In genomic region chr3:46517782-46518181, GRCh38 we compare ENCODE assay signal across 35 cellular contexts. TPM values are rescaled to one million over a fixed set of nuclear protein-coding genes. Genes with fewer than 3 reads are reported as not detected.
"Had no signal": no experiment of that assay in that cellular context is flagged by ENCODE, and none has a peak within 500 bp of the region (broad histone marks: within the 10 kb centered on the region; RNA-seq: fewer than 3 reads in every experiment).

No MANE protein-coding gene starts in this region.

- H3K27me3 ChIP-seq: adrenal gland, body of pancreas, dorsolateral prefrontal cortex, heart right ventricle, ovary, vagina had no signal

- H3K36me3 ChIP-seq: adrenal gland, ovary, vagina had no signal

- H3K4me3 ChIP-seq: adrenal gland, body of pancreas, coronary artery, dorsolateral prefrontal cortex, heart right ventricle, mucosa of descending colon, ovary, vagina had no signal

- DNase-seq: activated CD4-positive, alpha-beta T cell treated with anti-CD3 and anti-CD28 coated beads for 36 hours; activated CD4-positive, alpha-beta T cell treated with anti-CD3 and anti-CD28 coated beads, Interleukin-2, amount 50 U/mL, for 48 hours; activated CD4-positive, CD25-positive, alpha-beta regulatory T cell; activated CD8-positive, alpha-beta memory T cell treated with anti-CD3 and anti-CD28 coated beads for 24 hours; activated effector memory CD4-positive, alpha-beta T cell treated with anti-CD3 and anti-CD28 coated beads, Interleukin-2, amount 50 U/mL, for 16 hours; activated naive CD4-positive, alpha-beta T cell treated with anti-CD3 and anti-CD28 coated beads for 36 hours; activated naive CD8-positive, alpha-beta T cell treated with anti-CD3 and anti-CD28 coated beads for 36 hours; activated T-cell treated with anti-CD3 and anti-CD28 coated beads, Interleukin-2, amount 50 U/mL, for 1 hour; adrenal gland; aorta; body of pancreas; dorsolateral prefrontal cortex; effector memory CD4-positive, alpha-beta T cell; foreskin fibroblast; heart right ventricle; mesenchymal stem cell; mucosa of descending colon; ovary; small intestine; stimulated activated CD4-positive, alpha-beta T cell treated with anti-CD3 and anti-CD28 coated beads, Interleukin-4, amount 100 ng/mL, for 24 hours; stimulated activated CD8-positive, alpha-beta memory T cell treated with anti-CD3 and anti-CD28 coated beads, Interleukin-4, amount 100 ng/mL, for 48 hours; stimulated activated naive CD8-positive, alpha-beta T cell treated with anti-CD3 and anti-CD28 coated beads, Interleukin-15, amount 100 ng/mL, for 72 hours; substantia nigra had no signal

- H3K4me1 ChIP-seq: adrenal gland, body of pancreas, heart right ventricle, vagina had no signal

- H3K27ac ChIP-seq: adrenal gland, body of pancreas, coronary artery, dorsolateral prefrontal cortex, heart right ventricle, ovary, vagina had no signal

- ATAC-seq: activated CD4-positive, alpha-beta T cell treated with anti-CD3 and anti-CD28 coated beads for 36 hours; body of pancreas; mucosa of descending colon; sciatic nerve; stimulated activated memory B cell treated with anti-CD40 and anti-IgM and Interleukin-4, amounts not matched to agents 10 μg/mL and 1 μg/mL and 100 μg/mL, for 72 hours; stimulated activated naive CD8-positive, alpha-beta T cell treated with anti-CD3 and anti-CD28 coated beads, Interleukin-15, amount 100 ng/mL, for 72 hours had no signal

- H3K9me3 ChIP-seq: adrenal gland, body of pancreas, heart right ventricle, mucosa of descending colon, ovary, vagina had no signal

RNA-seq across cellular contexts. Expression of gene RTP3, which starts 20.0 kb away (rescaled TPM):
- total RNA-seq: activated CD4-positive, alpha-beta T cell treated with anti-CD3 and anti-CD28 coated beads for 36 hours; activated naive CD4-positive, alpha-beta T cell treated with anti-CD3 and anti-CD28 coated beads for 36 hours; activated naive CD8-positive, alpha-beta T cell treated with anti-CD3 and anti-CD28 coated beads for 36 hours; activated T-helper 1 cell treated with anti-CD3 and anti-CD28 coated beads, Interleukin-12 subunit alpha, Interleukin-12 subunit beta, Interleukin-2, Interleukin-4 antibody, amounts not matched to agents 30 ng/mL and 10 ng/mL and 1 ng/mL, durations not matched to agents 14 hours and 24 hours and 36 hours; adrenal gland; aorta; body of pancreas; cardiac septum; cerebellum; dorsolateral prefrontal cortex; heart right ventricle; mucosa of descending colon; myocyte; ovary; progenitor cell of endocrine pancreas; renal cortical epithelial cell; sciatic nerve; T-helper 1 cell treated with Interleukin-12 subunit alpha and Interleukin-12 subunit beta and Interleukin-4 antibody, amounts not matched to agents 30 ng/mL and 1 ng/mL, for 36 hours; vagina had no signal
- polyA plus RNA-seq: adrenal gland, aorta, esophagus, heart right ventricle, ovary, small intestine had no signal

RNA-seq across cellular contexts. Expression of gene LRRC2, which starts 48.3 kb away (rescaled TPM):
- total RNA-seq: activated naive CD4-positive, alpha-beta T cell treated with anti-CD3 and anti-CD28 coated beads for 36 hours; activated naive CD8-positive, alpha-beta T cell treated with anti-CD3 and anti-CD28 coated beads for 36 hours; activated T-helper 1 cell treated with anti-CD3 and anti-CD28 coated beads, Interleukin-12 subunit alpha, Interleukin-12 subunit beta, Interleukin-2, Interleukin-4 antibody, amounts not matched to agents 30 ng/mL and 10 ng/mL and 1 ng/mL, durations not matched to agents 14 hours and 24 hours and 36 hours; progenitor cell of endocrine pancreas had no signal

RNA-seq across cellular contexts. Expression of gene LTF, which starts 53.1 kb away (rescaled TPM):
- total RNA-seq: activated CD4-positive, alpha-beta T cell treated with anti-CD3 and anti-CD28 coated beads for 36 hours; activated naive CD4-positive, alpha-beta T cell treated with anti-CD3 and anti-CD28 coated beads for 36 hours; activated naive CD8-positive, alpha-beta T cell treated with anti-CD3 and anti-CD28 coated beads for 36 hours; activated T-helper 1 cell treated with anti-CD3 and anti-CD28 coated beads, Interleukin-12 subunit alpha, Interleukin-12 subunit beta, Interleukin-2, Interleukin-4 antibody, amounts not matched to agents 30 ng/mL and 10 ng/mL and 1 ng/mL, durations not matched to agents 14 hours and 24 hours and 36 hours; T-helper 1 cell treated with Interleukin-12 subunit alpha and Interleukin-12 subunit beta and Interleukin-4 antibody, amounts not matched to agents 30 ng/mL and 1 ng/mL, for 36 hours; vagina had no signal
